18 cellular contexts compared by ENCODE assay signal in genomic region chr11:120065876-120066275, GRCh38.
A peak's percentile ranks its signal among the peaks of the same experiment; 100 is the strongest.
DNase-seq lines count a peak whose midpoint lies in the region; ATAC-seq and TF ChIP-seq lines count a peak whose summit lies in the region.
"Had no signal": no experiment of that assay in that cellular context is flagged by ENCODE, and none has a peak within 500 bp of the region (broad histone marks: within the 10 kb centered on the region; RNA-seq: fewer than 3 reads in every experiment).

No MANE protein-coding gene starts in this region.

- POLR2A ChIA-PET in activated CD8-positive, alpha-beta T cell treated with anti-CD3 and anti-CD28 coated beads, Interleukin-2, amount 10 ng/mL, durations not matched to agents 7 days and 5 days (lab: Charles Lee) = no interaction called here

- H3K4me3 Mint-ChIP-seq in activated CD8-positive, alpha-beta T cell treated with anti-CD3 and anti-CD28 coated beads, Interleukin-2, amount 10 ng/mL, durations not matched to agents 7 days and 5 days = no peak overlapping the region
- H3K4me3 Mint-ChIP-seq in stimulated activated effector memory CD8-positive, alpha-beta T cell treated with anti-CD3 and anti-CD28 coated beads, Interleukin-12 subunit alpha, Interleukin-12 subunit beta, amount 100 ng/mL, for 72 hours = no peak overlapping the region
- H3K4me3 Mint-ChIP-seq: CD4-positive, alpha-beta T cell; HFFc6 had no signal

- H3K4me3 ChIP-seq in right atrium auricular region = no peak overlapping the region
- no peak overlapping the region for H3K4me3 ChIP-seq in neuronal stem cell (ENCODE audit: low read length in 2 of 2)
- H3K4me3 ChIP-seq in transverse colon = no peak overlapping the region

- H3K18ac ChIP-seq in neuronal stem cell (ENCODE audit: low read length) = no peak overlapping the region

- H3K9me3 ChIP-seq in right atrium auricular region = no peaks in the 10 kb centered on the region
- H3K9me3 ChIP-seq in neuronal stem cell (replicated peaks in 1 of 2; ENCODE audit: control insufficient read depth in 2 of 2, insufficient read depth in 1 of 2, low read depth in 1 of 2, low read length in 2 of 2) = no peaks in the 10 kb centered on the region
- H3K9me3 ChIP-seq in transverse colon = no peaks in the 10 kb centered on the region

- no peaks in the 10 kb centered on the region for H3K36me3 ChIP-seq in right atrium auricular region
- no peaks in the 10 kb centered on the region for H3K36me3 ChIP-seq in neuronal stem cell (replicated peaks in 1 of 2; ENCODE audit: control insufficient read depth in 2 of 2, insufficient read depth in 2 of 2, low read length in 2 of 2)
- no peaks in the 10 kb centered on the region for H3K36me3 ChIP-seq in transverse colon

- intact Hi-C loops in Right ventricle myocardium inferior (cut with DNase I) = no loop called here
- intact Hi-C loops in transverse colon (cut with DNase I; ENCODE audit: low total_unique reads) = no loop called here

- in situ Hi-C loops in transverse colon (cut with MboI; ENCODE audit: low pct_ligation_motif_present in 1 of 4, low pct_unique_long_range_greater_than_20kb in 1 of 4, low sequenced_read_pairs in 3 of 4) = no loop called here

- H2BK15ac ChIP-seq in neuronal stem cell (ENCODE audit: low read length) = no peak overlapping the region

- no peak overlapping the region for H3K9ac ChIP-seq in neuronal stem cell (ENCODE audit: low read depth, low read length, poor library complexity)

- TF ChIP-seq CTCF in right atrium auricular region (IDR thresholded peaks at IDR 0.05) = no peak
- no peak for TF ChIP-seq CTCF in transverse colon (IDR thresholded peaks at IDR 0.05)

- H3K27me3 Mint-ChIP-seq in activated CD8-positive, alpha-beta T cell treated with anti-CD3 and anti-CD28 coated beads, Interleukin-2, amount 10 ng/mL, durations not matched to agents 7 days and 5 days (ENCODE audit: low read depth) = peaks cover 9% of the 10 kb centered on the region

- no peaks in the 10 kb centered on the region for H3K4me1 Mint-ChIP-seq in activated CD8-positive, alpha-beta T cell treated with anti-CD3 and anti-CD28 coated beads, Interleukin-2, amount 10 ng/mL, durations not matched to agents 7 days and 5 days (ENCODE audit: low read depth)
- no peaks in the 10 kb centered on the region for H3K4me1 Mint-ChIP-seq in stimulated activated effector memory CD8-positive, alpha-beta T cell treated with anti-CD3 and anti-CD28 coated beads, Interleukin-12 subunit alpha, Interleukin-12 subunit beta, amount 100 ng/mL, for 72 hours

- H3K4me2 ChIP-seq in neuronal stem cell (ENCODE audit: insufficient read depth, low read length, poor library complexity, severe bottlenecking) = no peak overlapping the region

- H3K27me3 ChIP-seq in right atrium auricular region (no peaks in the 10 kb centered on the region), neuronal stem cell (ENCODE audit: control insufficient read depth in 3 of 3, insufficient read depth in 3 of 3, low read depth in 1 of 3, low read length in 3 of 3) (peaks cover 0 to 52% (median 0%) of the 10 kb centered on the region in 3 experiments), transverse colon (no peaks in the 10 kb centered on the region)

- no peaks in the 10 kb centered on the region for H3K9me3 Mint-ChIP-seq in activated CD8-positive, alpha-beta T cell treated with anti-CD3 and anti-CD28 coated beads, Interleukin-2, amount 10 ng/mL, durations not matched to agents 7 days and 5 days (ENCODE audit: insufficient read depth)
- H3K9me3 Mint-ChIP-seq in stimulated activated effector memory CD8-positive, alpha-beta T cell treated with anti-CD3 and anti-CD28 coated beads, Interleukin-12 subunit alpha, Interleukin-12 subunit beta, amount 100 ng/mL, for 72 hours = no peaks in the 10 kb centered on the region
- H3K9me3 Mint-ChIP-seq: CD4-positive, alpha-beta T cell; HFFc6 had no signal

- H2BK120ac ChIP-seq in neuronal stem cell (ENCODE audit: low read depth, low read length) = no peak overlapping the region

- no peak overlapping the region for H4K91ac ChIP-seq in neuronal stem cell (ENCODE audit: low read depth, low read length, poor library complexity)

- H3K27ac Mint-ChIP-seq in activated CD8-positive, alpha-beta T cell treated with anti-CD3 and anti-CD28 coated beads, Interleukin-2, amount 10 ng/mL, durations not matched to agents 7 days and 5 days = no peak overlapping the region
- H3K27ac Mint-ChIP-seq in stimulated activated effector memory CD8-positive, alpha-beta T cell treated with anti-CD3 and anti-CD28 coated beads, Interleukin-12 subunit alpha, Interleukin-12 subunit beta, amount 100 ng/mL, for 72 hours = no peak overlapping the region
- H3K27ac Mint-ChIP-seq: CD4-positive, alpha-beta T cell; HFFc6 had no signal

- H2AK5ac ChIP-seq in neuronal stem cell (ENCODE audit: low read depth, low read length) = peak overlapping the region; percentile 20

- H3K36me3 Mint-ChIP-seq in activated CD8-positive, alpha-beta T cell treated with anti-CD3 and anti-CD28 coated beads, Interleukin-2, amount 10 ng/mL, durations not matched to agents 7 days and 5 days (ENCODE audit: low read depth) = no peaks in the 10 kb centered on the region
- H3K36me3 Mint-ChIP-seq in stimulated activated effector memory CD8-positive, alpha-beta T cell treated with anti-CD3 and anti-CD28 coated beads, Interleukin-12 subunit alpha, Interleukin-12 subunit beta, amount 100 ng/mL, for 72 hours = no peaks in the 10 kb centered on the region

- TF ChIP-seq POLR2A in transverse colon (IDR thresholded peaks at IDR 0.05) = no peak

- no peak for ATAC-seq in Right ventricle myocardium inferior
- no peak for ATAC-seq in activated CD8-positive, alpha-beta T cell treated with anti-CD3 and anti-CD28 coated beads, Interleukin-2, amount 10 ng/mL, durations not matched to agents 7 days and 5 days
- no peak for ATAC-seq in stimulated activated effector memory CD8-positive, alpha-beta T cell treated with anti-CD3 and anti-CD28 coated beads, Interleukin-12 subunit alpha, Interleukin-12 subunit beta, amount 100 ng/mL, for 72 hours

- H3K23ac ChIP-seq in neuronal stem cell (ENCODE audit: low read depth, low read length, poor library complexity) = no peak overlapping the region

- H3K14ac ChIP-seq in neuronal stem cell (ENCODE audit: low read length) = no peak overlapping the region

- CTCF ChIA-PET in activated CD8-positive, alpha-beta T cell treated with anti-CD3 and anti-CD28 coated beads, Interleukin-2, amount 10 ng/mL, durations not matched to agents 7 days and 5 days (lab: Charles Lee) = no interaction called here

- H3K79me1 ChIP-seq in neuronal stem cell (ENCODE audit: low read depth, low read length) = no peaks in the 10 kb centered on the region

- WGBS in neuronal stem cell (ENCODE audit: extremely low coverage in 2 of 2, insufficient read length in 2 of 2, insufficient replicate concordance in 1 of 2), 2 donors = no CpG with 5 or more reads among the region's 3 CpGs
- 68% methylated on average over 3 of the region's 3 CpGs; no CpG with 5 or more reads in 1 of the 2 donors for WGBS in transverse colon (ENCODE audit: low coverage in 1 of 2), 2 donors

- H2AFZ ChIP-seq in neuronal stem cell (ENCODE audit: low read length) = no peak overlapping the region

- no peak overlapping the region for H2BK12ac ChIP-seq in neuronal stem cell (ENCODE audit: low read length)

- no peak overlapping the region for H3K4ac ChIP-seq in neuronal stem cell (ENCODE audit: low read length)

- no peak overlapping the region for H3K27ac ChIP-seq in right atrium auricular region
- H3K27ac ChIP-seq in neuronal stem cell (replicated peaks; ENCODE audit: low read length) = no peak overlapping the region
- H3K27ac ChIP-seq in transverse colon = no peak overlapping the region
- H3K27ac ChIP-seq: HL-60 had no signal

- H3K4me1 ChIP-seq in right atrium auricular region = peaks cover 0 to 6% of the 10 kb centered on the region in 2 donors
- peaks cover 0 to 31% of the 10 kb centered on the region in 2 donors for H3K4me1 ChIP-seq in neuronal stem cell (ENCODE audit: control insufficient read depth in 2 of 2, insufficient read depth in 1 of 2, low read depth in 1 of 2, low read length in 2 of 2)
- no peaks in the 10 kb centered on the region for H3K4me1 ChIP-seq in transverse colon

- no peak overlapping the region for H4K8ac ChIP-seq in neuronal stem cell (ENCODE audit: low read depth, low read length)

- peak; percentile 52 for DNase-seq in right atrium auricular region (ENCODE audit: low spot score)
- DNase-seq in Right ventricle myocardium inferior (ENCODE audit: missing footprints) = no peak
- peak; percentile 42 for DNase-seq in islet precursor cell
- no peak for DNase-seq in neuronal stem cell (ENCODE audit: low spot score)
- DNase-seq in ureter (ENCODE audit: low spot score) = peak; percentile 17
- no peak for DNase-seq in transverse colon
- DNase-seq in activated CD8-positive, alpha-beta T cell treated with anti-CD3 and anti-CD28 coated beads, Interleukin-2, amount 10 ng/mL, durations not matched to agents 7 days and 5 days = no peak
- no peak for DNase-seq in stimulated activated effector memory CD8-positive, alpha-beta T cell treated with anti-CD3 and anti-CD28 coated beads, Interleukin-12 subunit alpha, Interleukin-12 subunit beta, amount 100 ng/mL, for 72 hours (ENCODE audit: low spot score in 2 of 2)
- DNase-seq: 8988T; AML-193; C1 segment of cervical spinal cord; CD4-positive, alpha-beta T cell; DMS153; DND-41; GDM1; HCEC 1CT; HFFc6 had no signal

- no peak overlapping the region for H2BK5ac ChIP-seq in neuronal stem cell (ENCODE audit: low read length)

- TF ChIP-seq EP300 in transverse colon (IDR thresholded peaks at IDR 0.05; ENCODE audit: low read depth) = no peak

Comparison
In these comparisons a context has a peak if more than half of its experiments do, and no peak if none do; other contexts are left out.
1. DNase-seq: peak in right atrium auricular region (single experiment), islet precursor cell (single experiment) and ureter (single experiment); none in Right ventricle myocardium inferior (single experiment), neuronal stem cell (single experiment), transverse colon (single experiment), activated CD8-positive, alpha-beta T cell treated with anti-CD3 and anti-CD28 coated beads, Interleukin-2, amount 10 ng/mL, durations not matched to agents 7 days and 5 days (single experiment) and stimulated activated effector memory CD8-positive, alpha-beta T cell treated with anti-CD3 and anti-CD28 coated beads, Interleukin-12 subunit alpha, Interleukin-12 subunit beta, amount 100 ng/mL, for 72 hours (0 of 2).